ENCODE assay signal across 8 cellular contexts in the genomic region with DNA sequence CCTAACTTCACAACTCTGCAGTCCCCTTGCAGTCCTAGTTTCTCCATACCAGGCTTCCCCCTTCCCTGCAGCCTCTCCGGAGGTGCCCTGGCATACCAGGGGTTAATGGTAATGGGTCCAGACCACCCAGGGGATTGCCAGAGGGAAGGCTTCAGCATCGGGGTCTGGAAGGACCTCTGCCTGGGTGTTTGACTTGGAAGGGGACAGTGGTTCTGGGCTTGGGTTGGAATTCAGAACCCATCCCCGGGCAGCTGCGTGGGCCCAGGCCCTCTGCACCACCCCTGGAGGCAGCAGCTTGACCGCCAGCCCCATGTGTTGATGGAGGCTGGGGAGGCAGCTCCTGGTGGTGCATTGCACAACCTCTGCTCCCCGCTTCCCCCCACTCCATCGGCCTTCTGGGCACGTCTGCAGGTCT. TPM values are rescaled to one million over a fixed set of nuclear protein-coding genes. Genes with fewer than 3 reads are reported as not detected.
DNase-seq lines count a peak whose midpoint lies in the region; ATAC-seq, FAIRE-seq and TF ChIP-seq lines count a peak whose summit lies in the region.

No MANE protein-coding gene starts in this region.

- H3K9me3 Mint-ChIP-seq in endodermal cell (no peaks in the 10 kb centered on the region), neural progenitor cell (no peaks in the 10 kb centered on the region)

- H3K9ac ChIP-seq in BLaER1 (peak overlapping the region; percentile 79), endodermal cell (ENCODE audit: extremely low read depth, low read length, poor library complexity, severe bottlenecking) (no peak overlapping the region), neural progenitor cell (no peak overlapping the region)

- peak overlapping the region; percentile 75 for H3K4me3 Mint-ChIP-seq in endodermal cell
- peak overlapping the region; percentile 91 for H3K4me3 Mint-ChIP-seq in neural progenitor cell

- no peaks in the 10 kb centered on the region for H3K36me3 Mint-ChIP-seq in endodermal cell (ENCODE audit: low read depth)
- H3K36me3 Mint-ChIP-seq in neural progenitor cell, result no peaks in the 10 kb centered on the region

- TF ChIP-seq CTCF in Panc1 (IDR thresholded peaks at IDR 0.05) (no peak), endodermal cell (conservative IDR thresholded peaks at IDR 0.05) (no peak), neural progenitor cell (IDR thresholded peaks at IDR 0.05) (no peak)

- peaks cover 14% of the 10 kb centered on the region for H3K27me3 Mint-ChIP-seq in endodermal cell (ENCODE audit: insufficient read depth)
- H3K27me3 Mint-ChIP-seq in neural progenitor cell (ENCODE audit: insufficient read depth, low read depth), result peaks cover 18% of the 10 kb centered on the region

- BruUV-seq in Panc1 (replicated peaks; lab: Mats Ljungman, UMichigan), result no TSS peak

- H4K20me1 ChIP-seq in BLaER1, result peaks cover 54% of the 10 kb centered on the region
- no peaks in the 10 kb centered on the region for H4K20me1 ChIP-seq in neural progenitor cell (ENCODE audit: low read depth)

- H3K4me1 ChIP-seq in BLaER1 (peaks cover 40% of the 10 kb centered on the region), Panc1 (ENCODE audit: control insufficient read depth, insufficient read depth, low read length) (no peaks in the 10 kb centered on the region; the same call in 1 of the 2 replicates), endodermal cell (ENCODE audit: control insufficient read depth, insufficient read depth, low read length) (peaks cover 9% of the 10 kb centered on the region), neural progenitor cell (peaks cover 3% of the 10 kb centered on the region)

- POLR2A ChIA-PET in Panc1 (lab: Charles Lee), result no interaction called here

- H3K27me3 ChIP-seq in BLaER1 (0 out of 2 replicates have a peak, but pooled peaks cover 3% of the 10 kb centered on the region), Panc1 (ENCODE audit: control insufficient read depth, insufficient read depth, low read length) (no peaks in the 10 kb centered on the region), endodermal cell (ENCODE audit: control insufficient read depth, insufficient read depth, low read length, poor library complexity, severe bottlenecking) (no peaks in the 10 kb centered on the region), neural progenitor cell (peaks cover 11% of the 10 kb centered on the region)

- 17 to 57% methylated on average over 2 to 8 of the region's 8 CpGs for WGBS in endodermal cell (ENCODE audit: insufficient coverage in 1 of 2, insufficient read length in 1 of 2), 2 experiments

- intact Hi-C loops in Panc1 (cut with micrococcal nuclease; ENCODE audit: unreplicated experiment), result no loop called here

- peak overlapping the region; percentile 30 for H2AFZ ChIP-seq in neural progenitor cell (replicated peaks)

- ATAC-seq in Panc1, result no peak

- H3F3A ChIP-seq in neural progenitor cell (ENCODE audit: low read depth), result peaks cover 15% of the 10 kb centered on the region

- in situ Hi-C loops in Panc1 (cut with HindIII; ENCODE audit: low pct_unique_long_range_greater_than_20kb, low sequenced_read_pairs), result no loop called here

- peaks cover 27% of the 10 kb centered on the region; the same call in 1 of the 2 replicates for H3K36me3 ChIP-seq in BLaER1
- H3K36me3 ChIP-seq in Panc1 (ENCODE audit: control insufficient read depth, insufficient read depth, low read length), result no peaks in the 10 kb centered on the region; the same call in 1 of the 2 replicates
- no peaks in the 10 kb centered on the region for H3K36me3 ChIP-seq in endodermal cell (ENCODE audit: control insufficient read depth, insufficient read depth, low read length)
- H3K36me3 ChIP-seq in neural progenitor cell, result no peaks in the 10 kb centered on the region

- DNase-seq in Panc1 (ENCODE audit: low read depth, low spot score), result no peak
- peak; percentile 70 for DNase-seq in endodermal cell
- DNase-seq in neural progenitor cell (ENCODE audit: low spot score), result no peak
- no peak for DNase-seq in HK-2 (ENCODE audit: unreplicated experiment)
- no peak for DNase-seq in GM19239 (ENCODE audit: insufficient read length, low spot score)
- DNase-seq in SK-N-DZ (ENCODE audit: low spot score), result no peak
- DNase-seq in NCI-H2107 treated with DMSO at 0.1 percent for 48 hours (lab: John Stamatoyannopoulos, UW; ENCODE audit: unreplicated experiment), result no peak

- peaks cover 12% of the 10 kb centered on the region for H3K4me1 Mint-ChIP-seq in endodermal cell
- peaks cover 17% of the 10 kb centered on the region for H3K4me1 Mint-ChIP-seq in neural progenitor cell

- CTCF ChIA-PET in Panc1 (lab: Charles Lee), result interaction anchor here (0.6 kb wide), 1 partner anchor 63 kb away, joined by 7 read pairs; no protein-coding TSS in a partner anchor

- no peak for FAIRE-seq in GM19239 (lab: Jason Lieb, UNC)

- H3K4me3 ChIP-seq in BLaER1 (peak overlapping the region; percentile 75), Panc1 (ENCODE audit: low read depth in 2 of 2, low read length in 2 of 2) (peak overlapping the region; percentile 45 to 50), endodermal cell (ENCODE audit: low read length) (peak overlapping the region; percentile 77), neural progenitor cell (peak overlapping the region; percentile 85)

- H3K9me3 ChIP-seq in BLaER1 (no peaks in the 10 kb centered on the region), Panc1 (ENCODE audit: control insufficient read depth, insufficient read depth, low read depth, low read length) (no peaks in the 10 kb centered on the region), endodermal cell (ENCODE audit: control insufficient read depth, low read length) (no peaks in the 10 kb centered on the region), neural progenitor cell (ENCODE audit: low read depth) (no peaks in the 10 kb centered on the region)

- H3K4me2 ChIP-seq in BLaER1 (peak overlapping the region; percentile 97), neural progenitor cell (peak overlapping the region; percentile 91)

- H3K27ac Mint-ChIP-seq in endodermal cell (no peak overlapping the region), neural progenitor cell (peak overlapping the region; percentile 66)

- peaks cover 28% of the 10 kb centered on the region for H3K79me2 ChIP-seq in neural progenitor cell (ENCODE audit: low read depth)

- H3K27ac ChIP-seq in BLaER1 (peak overlapping the region; percentile 62), Panc1 (ENCODE audit: low read length) (no peak overlapping the region), endodermal cell (ENCODE audit: low read depth, low read length) (no peak overlapping the region), neural progenitor cell (no peak overlapping the region)

RNA-seq across cellular contexts. Expression of a gene that starts 1.3 kb away (rescaled TPM):
- total RNA-seq in Panc1 (2021; ENCODE audit: unreplicated experiment) (31.6 TPM), endodermal cell (10 to 100 TPM; 40.6 to 47.7 TPM), neural progenitor cell (ENCODE audit: low replicate concordance) (16.0 and 28.5 TPM in 2 replicates)
- polyA plus RNA-seq in Panc1 (2012; ENCODE audit: insufficient read length), result 17.2 TPM
- 26.5 TPM for polyA plus RNA-seq in endodermal cell (2013, experiment 1 of 2)
- 28.0 TPM for polyA plus RNA-seq in endodermal cell (2013, experiment 2 of 2)
- polyA plus RNA-seq in SK-N-DZ (2014; cell fraction: cytosol; rRNA removed), result 76.0 and 86.7 TPM in 2 replicates
- polyA plus RNA-seq in SK-N-DZ (2014; cell fraction: nucleus; rRNA removed), result 48.3 and 54.0 TPM in 2 replicates
